Comparison of ENCODE assay signal across 2 cellular contexts in the genomic region with DNA sequence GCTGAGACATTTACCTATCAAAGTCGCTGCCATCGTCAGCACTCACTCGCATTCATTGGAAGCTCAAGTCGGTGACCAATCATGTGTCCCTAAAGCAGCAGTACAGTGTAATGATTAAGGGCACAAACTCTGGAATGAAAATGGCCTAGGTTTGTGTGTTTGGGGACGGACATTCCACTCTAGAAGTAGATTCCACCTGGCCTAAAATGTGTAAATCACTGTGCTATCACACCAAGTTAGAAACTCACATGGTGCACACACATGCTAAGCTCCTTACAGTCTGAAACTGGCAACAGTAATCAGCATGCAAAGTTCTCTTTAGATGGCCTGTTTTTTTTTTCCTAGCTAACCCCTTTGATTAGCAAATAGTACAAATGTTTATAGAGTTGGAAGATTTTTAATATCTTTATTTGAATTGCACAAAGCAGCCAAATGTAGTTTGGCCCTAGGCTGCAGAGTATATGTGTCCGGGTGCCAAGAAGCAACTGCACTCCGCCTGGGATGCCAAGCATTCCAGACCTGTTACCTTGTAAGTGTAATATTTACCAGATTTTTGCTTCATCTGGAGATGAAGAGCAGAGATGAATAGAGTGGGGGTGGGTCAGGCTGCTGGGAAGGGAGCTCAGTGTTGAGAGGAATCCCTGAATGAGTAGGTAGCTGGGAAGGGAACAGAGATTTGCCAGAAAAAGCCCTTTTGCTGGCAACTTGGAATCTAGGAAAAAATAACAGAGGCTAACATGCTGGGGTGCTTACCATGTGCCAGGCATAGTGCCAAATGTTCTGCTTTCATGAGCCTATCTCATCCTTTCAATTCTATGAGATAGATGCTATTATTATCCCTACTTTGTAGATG.
A peak's percentile ranks its signal among the peaks of the same experiment; 100 is the strongest.
TF ChIP-seq lines count a peak whose summit lies in the region.

No MANE protein-coding gene starts in this region.

TF ChIP-seq in IMR-90, 13 proteins besides CTCF, POLR2A, EP300 and RAD21:
- no peak for TF ChIP-seq MAFK (IDR thresholded peaks at IDR 0.05; ENCODE audit: low read depth, low read length)
- no peak for TF ChIP-seq MAZ (IDR thresholded peaks at IDR 0.05; ENCODE audit: borderline replicate concordance, low read depth, low read length)
- TF ChIP-seq RFX5 (IDR thresholded peaks at IDR 0.05; ENCODE audit: low read depth, low read length): no peak
- TF ChIP-seq BHLHE40 (IDR thresholded peaks at IDR 0.05; ENCODE audit: low read depth, low read length): no peak
- TF ChIP-seq USF2 (IDR thresholded peaks at IDR 0.05; ENCODE audit: low read depth, low read length): no peak
- TF ChIP-seq, protein P1, sequence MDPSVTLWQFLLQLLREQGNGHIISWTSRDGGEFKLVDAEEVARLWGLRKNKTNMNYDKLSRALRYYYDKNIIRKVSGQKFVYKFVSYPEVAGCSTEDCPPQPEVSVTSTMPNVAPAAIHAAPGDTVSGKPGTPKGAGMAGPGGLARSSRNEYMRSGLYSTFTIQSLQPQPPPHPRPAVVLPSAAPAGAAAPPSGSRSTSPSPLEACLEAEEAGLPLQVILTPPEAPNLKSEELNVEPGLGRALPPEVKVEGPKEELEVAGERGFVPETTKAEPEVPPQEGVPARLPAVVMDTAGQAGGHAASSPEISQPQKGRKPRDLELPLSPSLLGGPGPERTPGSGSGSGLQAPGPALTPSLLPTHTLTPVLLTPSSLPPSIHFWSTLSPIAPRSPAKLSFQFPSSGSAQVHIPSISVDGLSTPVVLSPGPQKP (IDR thresholded peaks at IDR 0.05; ENCODE audit: borderline replicate concordance, low read depth, low read length): no peak
- TF ChIP-seq MXI1 (IDR thresholded peaks at IDR 0.05; ENCODE audit: borderline replicate concordance, low read depth, low read length): no peak
- no peak for TF ChIP-seq SMC3 (IDR thresholded peaks at IDR 0.05; ENCODE audit: low read depth, low read length)
- no peak for TF ChIP-seq RCOR1 (IDR thresholded peaks at IDR 0.05; ENCODE audit: insufficient replicate concordance, low read length)
- TF ChIP-seq FOS (IDR thresholded peaks at IDR 0.05; ENCODE audit: low read depth, low read length): no peak
- TF ChIP-seq NFE2L2 (IDR thresholded peaks at IDR 0.05; ENCODE audit: low read depth, low read length): no peak

TF ChIP-seq in HepG2, 621 proteins besides CTCF, POLR2A, EP300 and RAD21 (continues in another document):
- TF ChIP-seq ASH2L (IDR thresholded peaks at IDR 0.05; ENCODE audit: insufficient read length, low read depth, low read length) (peak; percentile 29), ZNF841 (CRISPR knock-in tag; IDR thresholded peaks at IDR 0.05; ENCODE audit: borderline replicate concordance) (no peak), ESRRA (CRISPR knock-in tag; IDR thresholded peaks at IDR 0.05; ENCODE audit: low read depth) (no peak), FOXJ3 (CRISPR knock-in tag; IDR thresholded peaks at IDR 0.05; ENCODE audit: borderline replicate concordance) (peak; percentile 41; the same call in 1 of the 2 replicates), FOXP1 (IDR thresholded peaks at IDR 0.05) (no peak), FOXP1 (CRISPR knock-in tag; IDR thresholded peaks at IDR 0.05) (0 out of 2 replicates have a peak, but pooled peaks have one; percentile 12), ATF2 (CRISPR knock-in tag; IDR thresholded peaks at IDR 0.05) (peak; percentile 39; the same call in 1 of the 2 replicates), RARA (CRISPR knock-in tag; IDR thresholded peaks at IDR 0.05) (no peak), SOX6 (IDR thresholded peaks at IDR 0.05) (no peak), SOX6 (CRISPR knock-in tag; IDR thresholded peaks at IDR 0.05) (0 out of 2 replicates have a peak, but pooled peaks have one; percentile 40), SOX5 (CRISPR knock-in tag; IDR thresholded peaks at IDR 0.05; ENCODE audit: borderline replicate concordance) (peak; percentile 36; the same call in 1 of the 2 replicates), ISL2 (CRISPR knock-in tag; IDR thresholded peaks at IDR 0.05) (peak; percentile 69), ZBTB4 (CRISPR knock-in tag; IDR thresholded peaks at IDR 0.05; ENCODE audit: borderline replicate concordance) (no peak), RFX3 (CRISPR knock-in tag; IDR thresholded peaks at IDR 0.05) (no peak), IRF9 (CRISPR knock-in tag; IDR thresholded peaks at IDR 0.05; ENCODE audit: borderline replicate concordance) (no peak), NFIB (CRISPR knock-in tag; IDR thresholded peaks at IDR 0.05; ENCODE audit: borderline replicate concordance) (no peak), GATAD2A (CRISPR knock-in tag; IDR thresholded peaks at IDR 0.05) (peak; percentile 35; the same call in 1 of the 2 replicates), NCOA2 (CRISPR knock-in tag; IDR thresholded peaks at IDR 0.05) (peak; percentile 70), ZNF781 (CRISPR knock-in tag; IDR thresholded peaks at IDR 0.05; ENCODE audit: borderline replicate concordance, not compliant biosample characterization) (no peak), KDM5B (CRISPR knock-in tag; IDR thresholded peaks at IDR 0.05; ENCODE audit: borderline replicate concordance) (no peak), CEBPG (CRISPR knock-in tag; IDR thresholded peaks at IDR 0.05) (peak; percentile 53), ZNF614 (CRISPR knock-in tag; IDR thresholded peaks at IDR 0.05; ENCODE audit: borderline replicate concordance) (0 out of 2 replicates have a peak, but pooled peaks have one; percentile 21), HNF4A (CRISPR knock-in tag; IDR thresholded peaks at IDR 0.05) (peak; percentile 25; the same call in 1 of the 2 replicates), NR2F6 (IDR thresholded peaks at IDR 0.05) (no peak), NR2F6 (CRISPR knock-in tag; IDR thresholded peaks at IDR 0.05) (0 out of 2 replicates have a peak, but pooled peaks have one; percentile 12), SSRP1 (CRISPR knock-in tag; IDR thresholded peaks at IDR 0.05) (no peak)
- TF ChIP-seq, protein P2, sequence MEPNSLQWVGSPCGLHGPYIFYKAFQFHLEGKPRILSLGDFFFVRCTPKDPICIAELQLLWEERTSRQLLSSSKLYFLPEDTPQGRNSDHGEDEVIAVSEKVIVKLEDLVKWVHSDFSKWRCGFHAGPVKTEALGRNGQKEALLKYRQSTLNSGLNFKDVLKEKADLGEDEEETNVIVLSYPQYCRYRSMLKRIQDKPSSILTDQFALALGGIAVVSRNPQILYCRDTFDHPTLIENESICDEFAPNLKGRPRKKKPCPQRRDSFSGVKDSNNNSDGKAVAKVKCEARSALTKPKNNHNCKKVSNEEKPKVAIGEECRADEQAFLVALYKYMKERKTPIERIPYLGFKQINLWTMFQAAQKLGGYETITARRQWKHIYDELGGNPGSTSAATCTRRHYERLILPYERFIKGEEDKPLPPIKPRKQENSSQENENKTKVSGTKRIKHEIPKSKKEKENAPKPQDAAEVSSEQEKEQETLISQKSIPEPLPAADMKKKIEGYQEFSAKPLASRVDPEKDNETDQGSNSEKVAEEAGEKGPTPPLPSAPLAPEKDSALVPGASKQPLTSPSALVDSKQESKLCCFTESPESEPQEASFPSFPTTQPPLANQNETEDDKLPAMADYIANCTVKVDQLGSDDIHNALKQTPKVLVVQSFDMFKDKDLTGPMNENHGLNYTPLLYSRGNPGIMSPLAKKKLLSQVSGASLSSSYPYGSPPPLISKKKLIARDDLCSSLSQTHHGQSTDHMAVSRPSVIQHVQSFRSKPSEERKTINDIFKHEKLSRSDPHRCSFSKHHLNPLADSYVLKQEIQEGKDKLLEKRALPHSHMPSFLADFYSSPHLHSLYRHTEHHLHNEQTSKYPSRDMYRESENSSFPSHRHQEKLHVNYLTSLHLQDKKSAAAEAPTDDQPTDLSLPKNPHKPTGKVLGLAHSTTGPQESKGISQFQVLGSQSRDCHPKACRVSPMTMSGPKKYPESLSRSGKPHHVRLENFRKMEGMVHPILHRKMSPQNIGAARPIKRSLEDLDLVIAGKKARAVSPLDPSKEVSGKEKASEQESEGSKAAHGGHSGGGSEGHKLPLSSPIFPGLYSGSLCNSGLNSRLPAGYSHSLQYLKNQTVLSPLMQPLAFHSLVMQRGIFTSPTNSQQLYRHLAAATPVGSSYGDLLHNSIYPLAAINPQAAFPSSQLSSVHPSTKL (CRISPR knock-in tag; IDR thresholded peaks at IDR 0.05): peak; percentile 43; the same call in 1 of the 2 replicates
- TF ChIP-seq, protein P3, sequence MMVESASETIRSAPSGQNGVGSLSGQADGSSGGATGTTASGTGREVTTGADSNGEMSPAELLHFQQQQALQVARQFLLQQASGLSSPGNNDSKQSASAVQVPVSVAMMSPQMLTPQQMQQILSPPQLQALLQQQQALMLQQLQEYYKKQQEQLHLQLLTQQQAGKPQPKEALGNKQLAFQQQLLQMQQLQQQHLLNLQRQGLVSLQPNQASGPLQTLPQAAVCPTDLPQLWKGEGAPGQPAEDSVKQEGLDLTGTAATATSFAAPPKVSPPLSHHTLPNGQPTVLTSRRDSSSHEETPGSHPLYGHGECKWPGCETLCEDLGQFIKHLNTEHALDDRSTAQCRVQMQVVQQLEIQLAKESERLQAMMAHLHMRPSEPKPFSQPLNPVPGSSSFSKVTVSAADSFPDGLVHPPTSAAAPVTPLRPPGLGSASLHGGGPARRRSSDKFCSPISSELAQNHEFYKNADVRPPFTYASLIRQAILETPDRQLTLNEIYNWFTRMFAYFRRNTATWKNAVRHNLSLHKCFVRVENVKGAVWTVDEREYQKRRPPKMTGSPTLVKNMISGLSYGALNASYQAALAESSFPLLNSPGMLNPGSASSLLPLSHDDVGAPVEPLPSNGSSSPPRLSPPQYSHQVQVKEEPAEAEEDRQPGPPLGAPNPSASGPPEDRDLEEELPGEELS (CRISPR knock-in tag; IDR thresholded peaks at IDR 0.05): peak; percentile 23; the same call in 1 of the 2 replicates
- TF ChIP-seq, protein P4, sequence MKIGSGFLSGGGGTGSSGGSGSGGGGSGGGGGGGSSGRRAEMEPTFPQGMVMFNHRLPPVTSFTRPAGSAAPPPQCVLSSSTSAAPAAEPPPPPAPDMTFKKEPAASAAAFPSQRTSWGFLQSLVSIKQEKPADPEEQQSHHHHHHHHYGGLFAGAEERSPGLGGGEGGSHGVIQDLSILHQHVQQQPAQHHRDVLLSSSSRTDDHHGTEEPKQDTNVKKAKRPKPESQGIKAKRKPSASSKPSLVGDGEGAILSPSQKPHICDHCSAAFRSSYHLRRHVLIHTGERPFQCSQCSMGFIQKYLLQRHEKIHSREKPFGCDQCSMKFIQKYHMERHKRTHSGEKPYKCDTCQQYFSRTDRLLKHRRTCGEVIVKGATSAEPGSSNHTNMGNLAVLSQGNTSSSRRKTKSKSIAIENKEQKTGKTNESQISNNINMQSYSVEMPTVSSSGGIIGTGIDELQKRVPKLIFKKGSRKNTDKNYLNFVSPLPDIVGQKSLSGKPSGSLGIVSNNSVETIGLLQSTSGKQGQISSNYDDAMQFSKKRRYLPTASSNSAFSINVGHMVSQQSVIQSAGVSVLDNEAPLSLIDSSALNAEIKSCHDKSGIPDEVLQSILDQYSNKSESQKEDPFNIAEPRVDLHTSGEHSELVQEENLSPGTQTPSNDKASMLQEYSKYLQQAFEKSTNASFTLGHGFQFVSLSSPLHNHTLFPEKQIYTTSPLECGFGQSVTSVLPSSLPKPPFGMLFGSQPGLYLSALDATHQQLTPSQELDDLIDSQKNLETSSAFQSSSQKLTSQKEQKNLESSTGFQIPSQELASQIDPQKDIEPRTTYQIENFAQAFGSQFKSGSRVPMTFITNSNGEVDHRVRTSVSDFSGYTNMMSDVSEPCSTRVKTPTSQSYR (CRISPR knock-in tag; IDR thresholded peaks at IDR 0.05; ENCODE audit: borderline replicate concordance): peak; percentile 86; the same call in 1 of the 2 replicates
- TF ChIP-seq, protein P5, sequence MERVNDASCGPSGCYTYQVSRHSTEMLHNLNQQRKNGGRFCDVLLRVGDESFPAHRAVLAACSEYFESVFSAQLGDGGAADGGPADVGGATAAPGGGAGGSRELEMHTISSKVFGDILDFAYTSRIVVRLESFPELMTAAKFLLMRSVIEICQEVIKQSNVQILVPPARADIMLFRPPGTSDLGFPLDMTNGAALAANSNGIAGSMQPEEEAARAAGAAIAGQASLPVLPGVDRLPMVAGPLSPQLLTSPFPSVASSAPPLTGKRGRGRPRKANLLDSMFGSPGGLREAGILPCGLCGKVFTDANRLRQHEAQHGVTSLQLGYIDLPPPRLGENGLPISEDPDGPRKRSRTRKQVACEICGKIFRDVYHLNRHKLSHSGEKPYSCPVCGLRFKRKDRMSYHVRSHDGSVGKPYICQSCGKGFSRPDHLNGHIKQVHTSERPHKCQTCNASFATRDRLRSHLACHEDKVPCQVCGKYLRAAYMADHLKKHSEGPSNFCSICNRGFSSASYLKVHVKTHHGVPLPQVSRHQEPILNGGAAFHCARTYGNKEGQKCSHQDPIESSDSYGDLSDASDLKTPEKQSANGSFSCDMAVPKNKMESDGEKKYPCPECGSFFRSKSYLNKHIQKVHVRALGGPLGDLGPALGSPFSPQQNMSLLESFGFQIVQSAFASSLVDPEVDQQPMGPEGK (CRISPR knock-in tag; IDR thresholded peaks at IDR 0.05): 0 out of 2 replicates have a peak, but pooled peaks have one; percentile 9
